In genomic region chr7:129166745-129167144, GRCh38 we compare ENCODE assay signal across 17 cellular contexts. TPM values are rescaled to one million over a fixed set of nuclear protein-coding genes. Genes with fewer than 3 reads are reported as not detected.
DNase-seq lines count a peak whose midpoint lies in the region; ATAC-seq lines count a peak whose summit lies in the region.
"Had no signal": no experiment of that assay in that cellular context is flagged by ENCODE, and none has a peak within 500 bp of the region (broad histone marks: within the 10 kb centered on the region; RNA-seq: fewer than 3 reads in every experiment).

No MANE protein-coding gene starts in this region.

- no peak overlapping the region for H3K56ac ChIP-seq in mesendoderm (ENCODE audit: low read length)

- H2BK15ac ChIP-seq in mesendoderm (replicated peaks; ENCODE audit: low read depth) = no peak overlapping the region

- no peak overlapping the region for H3K27ac Mint-ChIP-seq in activated T-cell treated with anti-CD3 and anti-CD28 coated beads, Interleukin-2, amount 50 U/mL, for 72 hours
- H3K27ac Mint-ChIP-seq in activated T-cell treated with anti-CD3 and anti-CD28 coated beads, Interleukin-2, amount 50 U/mL, for 24 hours = no peak overlapping the region
- H3K27ac Mint-ChIP-seq in stimulated activated effector memory CD8-positive, alpha-beta T cell treated with anti-CD3 and anti-CD28 coated beads, Interleukin-12 subunit alpha, Interleukin-12 subunit beta, amount 100 ng/mL, for 72 hours = no peak overlapping the region

- no peak overlapping the region for H3K4me3 ChIP-seq in mesendoderm (ENCODE audit: low read length)
- H3K4me3 ChIP-seq: Peyer's patch, uterus had no signal

- no peaks in the 10 kb centered on the region for H3K79me2 ChIP-seq in mesendoderm (ENCODE audit: control insufficient read depth, insufficient read depth, low read length)

- no peak overlapping the region for H2BK5ac ChIP-seq in mesendoderm (ENCODE audit: low read length)

- no peak overlapping the region for H3K4me3 Mint-ChIP-seq in activated T-cell treated with anti-CD3 and anti-CD28 coated beads, Interleukin-2, amount 50 U/mL, for 72 hours
- no peak overlapping the region for H3K4me3 Mint-ChIP-seq in activated T-cell treated with anti-CD3 and anti-CD28 coated beads, Interleukin-2, amount 50 U/mL, for 24 hours
- no peak overlapping the region for H3K4me3 Mint-ChIP-seq in stimulated activated effector memory CD8-positive, alpha-beta T cell treated with anti-CD3 and anti-CD28 coated beads, Interleukin-12 subunit alpha, Interleukin-12 subunit beta, amount 100 ng/mL, for 72 hours

- no peak overlapping the region for H3K9ac ChIP-seq in mesendoderm (ENCODE audit: low read length)

- peak; percentile 33 to 60 for DNase-seq in activated T-cell treated with anti-CD3 and anti-CD28 coated beads, Interleukin-2, amount 50 U/mL, for 72 hours
- DNase-seq in activated T-cell treated with anti-CD3 and anti-CD28 coated beads, Interleukin-2, amount 50 U/mL, for 24 hours = no peak
- no peak for DNase-seq in stimulated activated effector memory CD8-positive, alpha-beta T cell treated with anti-CD3 and anti-CD28 coated beads, Interleukin-12 subunit alpha, Interleukin-12 subunit beta, amount 100 ng/mL, for 72 hours (ENCODE audit: low spot score in 2 of 2)
- DNase-seq in globus pallidus (ENCODE audit: low spot score) (no peak), EL (no peak), mesendoderm (no peak)
- DNase-seq: activated CD4-positive, alpha-beta T cell treated with anti-CD3 and anti-CD28 coated beads for 48 hours; activated gamma-delta T cell treated with Interleukin-2 at 50 U/mL for 16 hours; brain microvascular endothelial cell; Caco-2; naive thymus-derived CD8-positive, alpha-beta T cell; NCI-H446; Peyer's patch; stimulated activated CD4-positive, alpha-beta T cell treated with anti-CD3 and anti-CD28 coated beads, Interleukin-2, amount 100 ng/mL, for 24 hours; uterus had no signal

- H3K4me2 ChIP-seq in mesendoderm (ENCODE audit: low read length) = no peak overlapping the region

- H4K8ac ChIP-seq in mesendoderm (ENCODE audit: low read depth, low read length) = no peak overlapping the region

- H4K5ac ChIP-seq in mesendoderm (ENCODE audit: low read length) = no peak overlapping the region

- peak; percentile 52 to 57 for ATAC-seq in activated T-cell treated with anti-CD3 and anti-CD28 coated beads, Interleukin-2, amount 50 U/mL, for 72 hours (replicated peaks in 1 of 2)
- ATAC-seq in GM21423 (IDR thresholded peaks at IDR 0.05; ENCODE audit: unreplicated experiment) (peak; percentile 53), HG03097 (IDR thresholded peaks at IDR 0.05; ENCODE audit: low FRiP score, unreplicated experiment) (peak; percentile 49)
- peak; percentile 55 for ATAC-seq in stimulated activated effector memory CD8-positive, alpha-beta T cell treated with anti-CD3 and anti-CD28 coated beads, Interleukin-12 subunit alpha, Interleukin-12 subunit beta, amount 100 ng/mL, for 72 hours
- ATAC-seq: naive thymus-derived CD8-positive, alpha-beta T cell had no signal

- H3K36me3 ChIP-seq in mesendoderm (ENCODE audit: control insufficient read depth, insufficient read depth, low read length) = no peaks in the 10 kb centered on the region
- H3K36me3 ChIP-seq: brain microvascular endothelial cell, Peyer's patch, uterus had no signal

- no peak overlapping the region for H3K27ac ChIP-seq in mesendoderm (ENCODE audit: low read depth, low read length)
- H3K27ac ChIP-seq: brain microvascular endothelial cell, Peyer's patch, uterus had no signal

- peaks cover 0 to 5% of the 10 kb centered on the region in 2 donors for H3K36me3 Mint-ChIP-seq in activated T-cell treated with anti-CD3 and anti-CD28 coated beads, Interleukin-2, amount 50 U/mL, for 72 hours (ENCODE audit: insufficient read depth in 2 of 2)
- H3K36me3 Mint-ChIP-seq in activated T-cell treated with anti-CD3 and anti-CD28 coated beads, Interleukin-2, amount 50 U/mL, for 24 hours (ENCODE audit: low read depth) = no peaks in the 10 kb centered on the region
- peaks cover 6% of the 10 kb centered on the region for H3K36me3 Mint-ChIP-seq in stimulated activated effector memory CD8-positive, alpha-beta T cell treated with anti-CD3 and anti-CD28 coated beads, Interleukin-12 subunit alpha, Interleukin-12 subunit beta, amount 100 ng/mL, for 72 hours

- H3K4me1 ChIP-seq in mesendoderm (ENCODE audit: control insufficient read depth, low read depth, low read length) = peaks cover 7% of the 10 kb centered on the region
- H3K4me1 ChIP-seq: Caco-2 had no signal

- WGBS in mesendoderm (ENCODE audit: extremely low coverage, insufficient coverage, low lambda C conversion rate) = no CpG with 5 or more reads among the region's 4 CpGs

- H2AK5ac ChIP-seq in mesendoderm (ENCODE audit: low read length) = no peak overlapping the region

- no peaks in the 10 kb centered on the region for H3K79me1 ChIP-seq in mesendoderm (ENCODE audit: low read length)

- H3K27me3 ChIP-seq in mesendoderm (ENCODE audit: insufficient read depth, low read length, poor library complexity) = no peaks in the 10 kb centered on the region
- H3K27me3 ChIP-seq: brain microvascular endothelial cell, Peyer's patch, uterus had no signal

- no peak overlapping the region for H3K18ac ChIP-seq in mesendoderm (ENCODE audit: low read length)

- H3K9me3 Mint-ChIP-seq in activated T-cell treated with anti-CD3 and anti-CD28 coated beads, Interleukin-2, amount 50 U/mL, for 72 hours = no peaks in the 10 kb centered on the region
- H3K9me3 Mint-ChIP-seq in activated T-cell treated with anti-CD3 and anti-CD28 coated beads, Interleukin-2, amount 50 U/mL, for 24 hours = no peaks in the 10 kb centered on the region
- no peaks in the 10 kb centered on the region for H3K9me3 Mint-ChIP-seq in stimulated activated effector memory CD8-positive, alpha-beta T cell treated with anti-CD3 and anti-CD28 coated beads, Interleukin-12 subunit alpha, Interleukin-12 subunit beta, amount 100 ng/mL, for 72 hours
- H3K9me3 Mint-ChIP-seq: naive thymus-derived CD8-positive, alpha-beta T cell had no signal

- H3K4me1 Mint-ChIP-seq in activated T-cell treated with anti-CD3 and anti-CD28 coated beads, Interleukin-2, amount 50 U/mL, for 72 hours (ENCODE audit: low read depth) = peaks cover 25% of the 10 kb centered on the region
- H3K4me1 Mint-ChIP-seq in activated T-cell treated with anti-CD3 and anti-CD28 coated beads, Interleukin-2, amount 50 U/mL, for 24 hours (ENCODE audit: low read depth) = peaks cover 18% of the 10 kb centered on the region
- H3K4me1 Mint-ChIP-seq in stimulated activated effector memory CD8-positive, alpha-beta T cell treated with anti-CD3 and anti-CD28 coated beads, Interleukin-12 subunit alpha, Interleukin-12 subunit beta, amount 100 ng/mL, for 72 hours = peaks cover 11% of the 10 kb centered on the region

- H3K4ac ChIP-seq in mesendoderm (ENCODE audit: low read depth, low read length) = no peak overlapping the region

- H3K27me3 Mint-ChIP-seq in activated T-cell treated with anti-CD3 and anti-CD28 coated beads, Interleukin-2, amount 50 U/mL, for 72 hours (ENCODE audit: low read depth) = peaks cover 14% of the 10 kb centered on the region
- H3K27me3 Mint-ChIP-seq in activated T-cell treated with anti-CD3 and anti-CD28 coated beads, Interleukin-2, amount 50 U/mL, for 24 hours = peaks cover 15% of the 10 kb centered on the region
- H3K27me3 Mint-ChIP-seq: naive thymus-derived CD8-positive, alpha-beta T cell had no signal

- no peak overlapping the region for H2BK120ac ChIP-seq in mesendoderm (ENCODE audit: low read depth, low read length)

- no peak overlapping the region for H3K23ac ChIP-seq in mesendoderm (ENCODE audit: low read length)

RNA-seq across cellular contexts. Expression of gene SMO, which starts 21.7 kb away (rescaled TPM):
- total RNA-seq in activated T-cell treated with anti-CD3 and anti-CD28 coated beads, Interleukin-2, amount 50 U/mL, for 72 hours = 1 to 10 TPM in 1 of 2 donors, under 1 TPM in 1; 0.84 to 2.0 TPM
- 29.4 TPM for polyA plus RNA-seq in mesendoderm (2013, experiment 1 of 2)
- polyA plus RNA-seq in mesendoderm (2013, experiment 2 of 2) = 30.0 TPM
- polyA plus RNA-seq: naive thymus-derived CD8-positive, alpha-beta T cell had no signal

RNA-seq across cellular contexts. Expression of gene TSPAN33, which starts 22.2 kb away (rescaled TPM):
- 10 to 100 TPM; 17.3 to 31.5 TPM for total RNA-seq in activated T-cell treated with anti-CD3 and anti-CD28 coated beads, Interleukin-2, amount 50 U/mL, for 72 hours
- 12.9 TPM for polyA plus RNA-seq in mesendoderm (2013, experiment 1 of 2)
- 13.3 TPM for polyA plus RNA-seq in mesendoderm (2013, experiment 2 of 2)

RNA-seq across cellular contexts. Expression of gene AHCYL2, which starts 58.1 kb away (rescaled TPM):
- total RNA-seq in activated T-cell treated with anti-CD3 and anti-CD28 coated beads, Interleukin-2, amount 50 U/mL, for 72 hours = 10 to 100 TPM; 40.8 to 44.8 TPM
- polyA plus RNA-seq in mesendoderm (2013, experiment 1 of 2) = 8.3 TPM
- 7.1 TPM for polyA plus RNA-seq in mesendoderm (2013, experiment 2 of 2)

Comparison
In these comparisons a context has a peak if more than half of its experiments do, and no peak if none do; other contexts are left out.
1. DNase-seq: peak in activated T-cell treated with anti-CD3 and anti-CD28 coated beads, Interleukin-2, amount 50 U/mL, for 72 hours (2 of 2); none in activated T-cell treated with anti-CD3 and anti-CD28 coated beads, Interleukin-2, amount 50 U/mL, for 24 hours (single experiment), stimulated activated effector memory CD8-positive, alpha-beta T cell treated with anti-CD3 and anti-CD28 coated beads, Interleukin-12 subunit alpha, Interleukin-12 subunit beta, amount 100 ng/mL, for 72 hours (0 of 2), globus pallidus (single experiment), EL (single experiment) and mesendoderm (single experiment).
2. Peak in every context shown above with its lines, with median percentiles within 50 percentile points of each other: ATAC-seq.